8 cellular contexts compared by ENCODE assay signal in genomic region chr15:74200394-74200793, GRCh38. TPM values are rescaled to one million over a fixed set of nuclear protein-coding genes. Genes with fewer than 3 reads are reported as not detected.
A peak's percentile ranks its signal among the peaks of the same experiment; 100 is the strongest.
DNase-seq lines count a peak whose midpoint lies in the region; ATAC-seq, FAIRE-seq and TF ChIP-seq lines count a peak whose summit lies in the region.

No MANE protein-coding gene starts in this region.

- H3K9ac ChIP-seq in skeletal muscle satellite cell (ENCODE audit: low read depth, low read length): no peak overlapping the region

- H3K4me1 ChIP-seq in skeletal muscle satellite cell (ENCODE audit: control insufficient read depth, insufficient read depth, low read length): peaks cover 65% of the 10 kb centered on the region

- H3K4me3 ChIP-seq in fibroblast of villous mesenchyme (ENCODE audit: low read depth, low read length) (peak overlapping the region; percentile 64), skeletal muscle satellite cell (ENCODE audit: low read length) (no peak overlapping the region)

- no peak for TF ChIP-seq POLR2A in H54 (IDR thresholded peaks at IDR 0.05; ENCODE audit: low read depth, low read length)

- no peak for TF ChIP-seq CTCF in fibroblast of villous mesenchyme (IDR thresholded peaks at IDR 0.05; ENCODE audit: insufficient read depth, low read depth, low read length)

- H3K4me2 ChIP-seq in skeletal muscle satellite cell (ENCODE audit: low read length): peak overlapping the region; percentile 68

- DNase-seq in H4 (ENCODE audit: low spot score) (peak; percentile 67), fibroblast of villous mesenchyme (ENCODE audit: low read depth) (peak; percentile 90), H54 (ENCODE audit: insufficient read length, low spot score) (no peak), NCI-H1092 treated with DMSO at 0.1 percent for 48 hours (lab: John Stamatoyannopoulos, UW) (no peak)

- H3K36me3 ChIP-seq in skeletal muscle satellite cell (ENCODE audit: insufficient read depth, low read length): no peaks in the 10 kb centered on the region

- peaks cover 5% of the 10 kb centered on the region for H3K27me3 ChIP-seq in skeletal muscle satellite cell (ENCODE audit: control insufficient read depth, insufficient read depth, low read length)

- FAIRE-seq in H54 (lab: Jason Lieb, UNC): no peak

- ATAC-seq in SK-N-SH treated with all-trans-retinoic acid at 6 μM for 48 hours (no peak), HG02870 (IDR thresholded peaks at IDR 0.05; ENCODE audit: unreplicated experiment) (no peak), GM21447 (IDR thresholded peaks at IDR 0.05; ENCODE audit: unreplicated experiment) (no peak)

- no peaks in the 10 kb centered on the region for H3K9me3 ChIP-seq in skeletal muscle satellite cell (replicated peaks; ENCODE audit: low read length)

TF ChIP-seq in SK-N-SH treated with all-trans-retinoic acid at 6 μM for 48 hours, 23 proteins besides CTCF, POLR2A, EP300 and RAD21:
- TF ChIP-seq TSHZ2 (CRISPR knock-in tag; IDR thresholded peaks at IDR 0.05) (no peak), ZFP30 (CRISPR knock-in tag; IDR thresholded peaks at IDR 0.05) (no peak), ZNF8 (CRISPR knock-in tag; IDR thresholded peaks at IDR 0.05) (no peak)
- TF ChIP-seq, protein P1, sequence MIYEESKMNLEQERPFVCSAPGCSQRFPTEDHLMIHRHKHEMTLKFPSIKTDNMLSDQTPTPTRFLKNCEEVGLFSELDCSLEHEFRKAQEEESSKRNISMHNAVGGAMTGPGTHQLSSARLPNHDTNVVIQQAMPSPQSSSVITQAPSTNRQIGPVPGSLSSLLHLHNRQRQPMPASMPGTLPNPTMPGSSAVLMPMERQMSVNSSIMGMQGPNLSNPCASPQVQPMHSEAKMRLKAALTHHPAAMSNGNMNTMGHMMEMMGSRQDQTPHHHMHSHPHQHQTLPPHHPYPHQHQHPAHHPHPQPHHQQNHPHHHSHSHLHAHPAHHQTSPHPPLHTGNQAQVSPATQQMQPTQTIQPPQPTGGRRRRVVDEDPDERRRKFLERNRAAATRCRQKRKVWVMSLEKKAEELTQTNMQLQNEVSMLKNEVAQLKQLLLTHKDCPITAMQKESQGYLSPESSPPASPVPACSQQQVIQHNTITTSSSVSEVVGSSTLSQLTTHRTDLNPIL (CRISPR knock-in tag; IDR thresholded peaks at IDR 0.05; ENCODE audit: low read depth): 0 out of 2 replicates have a peak, but pooled peaks have one; percentile 30

RNA-seq across cellular contexts. Expression of gene STRA6, which starts 2.2 kb away (rescaled TPM):
- 12.9 and 16.8 TPM in 2 replicates for total RNA-seq in H4 (2014; rRNA removed; shearing (Covaris generic))
- 52.7 and 64.4 TPM in 2 replicates for total RNA-seq in fibroblast of villous mesenchyme
- total RNA-seq in skeletal muscle satellite cell (2012; rRNA removed): 0.44 TPM in 1 of 2 replicates, not detected in the other

RNA-seq across cellular contexts. Expression of gene ISLR, which starts 26.9 kb away (rescaled TPM):
- total RNA-seq in H4 (2014; rRNA removed; shearing (Covaris generic)): 0.06 TPM in 1 of 2 replicates, not detected in the other
- 73.8 and 83.4 TPM in 2 replicates for total RNA-seq in fibroblast of villous mesenchyme
- total RNA-seq in skeletal muscle satellite cell (2012; rRNA removed): 10.6 and 34.7 TPM in 2 replicates

RNA-seq across cellular contexts. Expression of gene CCDC33, which starts 35.7 kb away (rescaled TPM):
- 2.0 and 2.8 TPM in 2 replicates for total RNA-seq in H4 (2014; rRNA removed; shearing (Covaris generic))
- 0.86 and 1.9 TPM in 2 replicates for total RNA-seq in fibroblast of villous mesenchyme
- not detected in 2 replicates for total RNA-seq in skeletal muscle satellite cell (2012; rRNA removed)

Comparison
In these comparisons a context has a peak if more than half of its experiments do, and no peak if none do; other contexts are left out.
1. DNase-seq: peak in H4 (single experiment) and fibroblast of villous mesenchyme (single experiment); none in H54 (single experiment) and NCI-H1092 treated with DMSO at 0.1 percent for 48 hours (single experiment).
2. RNA of gene ISLR, which starts 26.9 kb away (total RNA-seq): 73.8 to 83.4 TPM in fibroblast of villous mesenchyme; 0.06 TPM in H4; every median in the first group is over 10 times any median in the second.